Comparison of ENCODE assay signal across 15 cellular contexts in genomic region chr3:53525765-53526761, GRCh38. TPM values are rescaled to one million over a fixed set of nuclear protein-coding genes. Genes with fewer than 3 reads are reported as not detected.
DNase-seq lines count a peak whose midpoint lies in the region; ATAC-seq and TF ChIP-seq lines count a peak whose summit lies in the region.
"Had no signal": no experiment of that assay in that cellular context is flagged by ENCODE, and none has a peak within 500 bp of the region (broad histone marks: within the 10 kb centered on the region; RNA-seq: fewer than 3 reads in every experiment).

No MANE protein-coding gene starts in this region.

- no peak overlapping the region for H4K8ac ChIP-seq in mesenchymal stem cell (ENCODE audit: low read length)

- H3K79me2 ChIP-seq in PC-3 (ENCODE audit: low read length), result no peaks in the 10 kb centered on the region

- H3K9me3 ChIP-seq in MG63 (no peaks in the 10 kb centered on the region), mucosa of descending colon (no peaks in the 10 kb centered on the region), mesenchymal stem cell (ENCODE audit: control insufficient read depth, low read length) (no peaks in the 10 kb centered on the region), PC-3 (ENCODE audit: low read length) (no peaks in the 10 kb centered on the region)

- H2AFZ ChIP-seq in mesenchymal stem cell (ENCODE audit: low read depth, low read length) (no peak overlapping the region), PC-3 (ENCODE audit: low read length) (no peak overlapping the region)

- no peaks in the 10 kb centered on the region for H4K20me1 ChIP-seq in PC-3 (ENCODE audit: low read length)

- no peaks in the 10 kb centered on the region for H3K27me3 ChIP-seq in MG63
- peaks cover 3 to 15% of the 10 kb centered on the region in 2 experiments for H3K27me3 ChIP-seq in mesenchymal stem cell (ENCODE audit: control insufficient read depth in 1 of 2, insufficient read depth in 1 of 2, low read length in 2 of 2)
- peaks cover 58% of the 10 kb centered on the region for H3K27me3 ChIP-seq in PC-3 (ENCODE audit: low read length)

- ATAC-seq in mucosa of descending colon, result peak; percentile 66
- ATAC-seq in GM18519 (IDR thresholded peaks at IDR 0.05; ENCODE audit: low FRiP score, unreplicated experiment), result no peak
- ATAC-seq in PC-3, result no peak

- H3K36me3 ChIP-seq in MG63, result no peaks in the 10 kb centered on the region
- H3K36me3 ChIP-seq in mucosa of descending colon (ENCODE audit: low read depth), result no peaks in the 10 kb centered on the region
- H3K36me3 ChIP-seq in mesenchymal stem cell (ENCODE audit: control insufficient read depth in 1 of 2, insufficient read depth in 2 of 2, low read depth in 1 of 2, low read length in 2 of 2), result no peaks in the 10 kb centered on the region
- H3K36me3 ChIP-seq in PC-3 (ENCODE audit: low read depth, low read length), result no peaks in the 10 kb centered on the region

- H3K9ac ChIP-seq in mesenchymal stem cell (ENCODE audit: low read length) (no peak overlapping the region), PC-3 (ENCODE audit: low read length) (no peak overlapping the region)

- H2BK15ac ChIP-seq in mesenchymal stem cell (ENCODE audit: low read depth, poor library complexity, severe bottlenecking), result no peak overlapping the region

- H3K27ac ChIP-seq in mesenchymal stem cell (ENCODE audit: low read length, poor library complexity, severe bottlenecking) (no peak overlapping the region), PC-3 (ENCODE audit: low read length) (no peak overlapping the region)

- intact Hi-C loops in mucosa of descending colon (cut with DNase I, micrococcal nuclease), result no loop called here
- intact Hi-C loops in PC-3 (cut with micrococcal nuclease), result no loop called here

- peak; percentile 10 for DNase-seq in MG63
- peak; percentile 2 to 5 for DNase-seq in cardiac fibroblast (ENCODE audit: low read depth in 2 of 2)
- DNase-seq in mucosa of descending colon, result peak in 1 of 3 donors; percentile 25
- peak; percentile 5 for DNase-seq in stromal cell of bone marrow (ENCODE audit: low read depth)
- DNase-seq in mesenchymal stem cell, result no peak
- no peak for DNase-seq in PC-3
- DNase-seq in SIG-M5 treated with dmso at 0.1 percent for 504 hours (lab: John Stamatoyannopoulos, UW; ENCODE audit: unreplicated experiment), result no peak
- DNase-seq: activated effector memory CD4-positive, alpha-beta T cell treated with Interleukin-2 at 50 U/mL for 16 hours; foreskin melanocyte; IMR-90; NCI-H2081; NCI-H526 treated with DMSO at 0.1 percent for 48 hours; SIG-M5 had no signal

- H3K4me1 ChIP-seq in mucosa of descending colon (ENCODE audit: low read depth), result no peaks in the 10 kb centered on the region
- no peaks in the 10 kb centered on the region for H3K4me1 ChIP-seq in mesenchymal stem cell (ENCODE audit: control insufficient read depth, insufficient read depth, low read depth, low read length)
- no peaks in the 10 kb centered on the region for H3K4me1 ChIP-seq in PC-3 (ENCODE audit: insufficient read depth, low read length)

- BruUV-seq in PC-3 (replicated peaks; lab: Mats Ljungman, UMichigan), result no TSS peak

- H3K23ac ChIP-seq in mesenchymal stem cell (ENCODE audit: low read length in 2 of 2), result no peak overlapping the region

- no peaks in the 10 kb centered on the region for H3K79me1 ChIP-seq in mesenchymal stem cell (replicated peaks; ENCODE audit: low read length, poor library complexity, severe bottlenecking)

- TF ChIP-seq CTCF in cardiac fibroblast (IDR thresholded peaks at IDR 0.05; ENCODE audit: low read depth, low read length) (no peak), mucosa of descending colon (IDR thresholded peaks at IDR 0.05) (no peak), PC-3 (conservative IDR thresholded peaks at IDR 0.05; ENCODE audit: low read depth, low read length) (no peak)

- H3F3A ChIP-seq in PC-3 (ENCODE audit: low read length, unreplicated experiment), result no peaks in the 10 kb centered on the region

- no peak overlapping the region for H2BK5ac ChIP-seq in mesenchymal stem cell (ENCODE audit: low read depth, low read length, poor library complexity, severe bottlenecking)

- H3K4me3 ChIP-seq in MG63, result no peak overlapping the region
- no peak overlapping the region for H3K4me3 ChIP-seq in cardiac fibroblast (replicated peaks in 1 of 2; ENCODE audit: low read depth in 2 of 2, low read length in 2 of 2)
- H3K4me3 ChIP-seq in mucosa of descending colon, result no peak overlapping the region
- no peak overlapping the region for H3K4me3 ChIP-seq in mesenchymal stem cell (ENCODE audit: insufficient read depth in 1 of 2, low read depth in 1 of 2, low read length in 2 of 2)
- H3K4me3 ChIP-seq in PC-3 (ENCODE audit: low read length), result no peak overlapping the region

- POLR2A ChIA-PET in PC-3 (lab: Charles Lee; ENCODE audit: unreplicated experiment), result interaction anchor here (0.7 kb wide), 1 partner anchor 468 kb away, joined by 6 read pairs; no protein-coding TSS in a partner anchor

- H3K14ac ChIP-seq in mesenchymal stem cell (ENCODE audit: low read length in 2 of 2), result no peak overlapping the region

- H3K9me2 ChIP-seq in PC-3 (replicated peaks; ENCODE audit: low read length), result no peaks in the 10 kb centered on the region

- H2AK5ac ChIP-seq in mesenchymal stem cell (ENCODE audit: low read length, severe bottlenecking), result no peak overlapping the region

- no peak overlapping the region for H3K18ac ChIP-seq in mesenchymal stem cell (ENCODE audit: low read depth in 1 of 2, low read length in 2 of 2)

- H3K4ac ChIP-seq in mesenchymal stem cell (ENCODE audit: low read depth in 1 of 2, low read length in 2 of 2), result no peak overlapping the region

- H3K4me2 ChIP-seq in mesenchymal stem cell (ENCODE audit: low read length, poor library complexity, severe bottlenecking), result no peak overlapping the region
- H3K4me2 ChIP-seq in PC-3 (ENCODE audit: low read length), result no peak overlapping the region

- CTCF ChIA-PET in PC-3 (lab: Charles Lee), result no interaction called here

- no peak overlapping the region for H2BK12ac ChIP-seq in mesenchymal stem cell (ENCODE audit: low read length in 2 of 2)

- WGBS in mesenchymal stem cell, result 79% methylated on average over 12 of the region's 15 CpGs

- no peak overlapping the region for H2BK120ac ChIP-seq in mesenchymal stem cell (ENCODE audit: low read depth, low read length)

- no peak overlapping the region for H4K91ac ChIP-seq in mesenchymal stem cell (ENCODE audit: low read length)

RNA-seq across cellular contexts. Expression of gene CACNA1D, which starts 31.7 kb away (rescaled TPM):
- not detected in 2 replicates for total RNA-seq in MG63 (2014; rRNA removed; shearing (Covaris generic); ENCODE audit: low replicate concordance)
- 10 to 100 TPM; 13.8 to 38.1 (median 22.2) TPM for total RNA-seq in mucosa of descending colon
- polyA plus RNA-seq in mesenchymal stem cell (2013, experiment 1 of 2), result not detected
- not detected for polyA plus RNA-seq in mesenchymal stem cell (2013, experiment 2 of 2)
- not detected in 2 replicates for total RNA-seq in PC-3 (2014; rRNA removed)
- total RNA-seq: IMR-90, pulmonary artery endothelial cell had no signal

Comparison
In these comparisons a context has a peak if more than half of its experiments do, and no peak if none do; other contexts are left out.
1. DNase-seq: peak in MG63 (single experiment), cardiac fibroblast (2 of 2) and stromal cell of bone marrow (single experiment); none in mesenchymal stem cell (single experiment), PC-3 (single experiment) and SIG-M5 treated with dmso at 0.1 percent for 504 hours (single experiment).
2. RNA of gene CACNA1D, which starts 31.7 kb away (total RNA-seq): 13.8 to 38.1 TPM in mucosa of descending colon; not detected in MG63 and not detected in PC-3; every median in the first group is over 10 times any median in the second.